ENCODE assay signal across 8 cellular contexts in the genomic region with DNA sequence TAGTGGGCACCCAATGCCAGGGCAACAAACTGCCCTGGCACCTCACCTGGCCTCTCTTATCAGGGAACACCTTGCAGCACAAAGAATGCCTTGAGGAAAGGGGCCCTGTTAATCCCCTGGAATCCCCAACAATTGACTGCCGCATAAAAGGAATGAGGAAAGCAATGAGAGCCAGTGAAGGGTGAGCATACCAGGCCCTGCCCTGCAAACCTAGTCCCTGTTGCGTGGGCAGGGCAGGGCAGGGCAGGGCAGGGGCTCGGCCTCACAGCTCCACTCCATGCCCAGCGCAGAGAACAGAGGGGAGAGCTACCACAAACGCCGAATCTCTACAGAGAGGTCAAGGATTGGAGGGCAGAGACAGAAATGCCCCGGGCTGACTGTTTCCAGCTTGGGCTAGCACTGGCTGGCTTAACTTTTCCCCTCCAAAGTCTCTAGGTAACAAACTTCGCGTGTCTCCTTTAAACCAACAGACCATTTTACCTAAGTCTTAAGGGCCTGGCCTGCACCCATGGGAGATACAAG. TPM values are rescaled to one million over a fixed set of nuclear protein-coding genes. Genes with fewer than 3 reads are reported as not detected.
DNase-seq lines count a peak whose midpoint lies in the region; ATAC-seq and TF ChIP-seq lines count a peak whose summit lies in the region.

No MANE protein-coding gene starts in this region.

- peak overlapping the region; percentile 98 for H3K9ac ChIP-seq in OCI-LY3 (ENCODE audit: low read length)
- H3K9ac ChIP-seq in mesendoderm (ENCODE audit: low read length), result peak overlapping the region; percentile 93

- no CpG with 5 or more reads among the region's 9 CpGs for WGBS in mesendoderm (ENCODE audit: extremely low coverage, insufficient coverage, low lambda C conversion rate)
- WGBS in urinary bladder, result 17% methylated on average over 9 of the region's 9 CpGs

- H3K27me3 ChIP-seq in OCI-LY3 (ENCODE audit: low read depth, low read length), result no peaks in the 10 kb centered on the region
- H3K27me3 ChIP-seq in mesendoderm (ENCODE audit: insufficient read depth, low read length, poor library complexity), result no peaks in the 10 kb centered on the region

- peaks cover 65% of the 10 kb centered on the region for H3K79me2 ChIP-seq in OCI-LY3 (ENCODE audit: low read length)
- peaks cover 23% of the 10 kb centered on the region for H3K79me2 ChIP-seq in mesendoderm (ENCODE audit: control insufficient read depth, insufficient read depth, low read length)

- TF ChIP-seq CTCF in OCI-LY3 (IDR thresholded peaks at IDR 0.05; ENCODE audit: low read depth, low read length), result no peak
- TF ChIP-seq CTCF in coronary artery (IDR thresholded peaks at IDR 0.05), result no peak

- H4K8ac ChIP-seq in mesendoderm (ENCODE audit: low read depth, low read length), result no peak overlapping the region

- peak overlapping the region; percentile 99 for H3K4me2 ChIP-seq in OCI-LY3 (ENCODE audit: low read length)
- peak overlapping the region; percentile 93 for H3K4me2 ChIP-seq in mesendoderm (ENCODE audit: low read length)

- H3K9me3 ChIP-seq in OCI-LY3 (ENCODE audit: insufficient read depth, low read length), result no peaks in the 10 kb centered on the region

- no peak overlapping the region for H2AFZ ChIP-seq in OCI-LY3 (ENCODE audit: low read depth, low read length)

- peak overlapping the region; percentile 100 for H3K4me3 ChIP-seq in OCI-LY3 (ENCODE audit: low read length)
- H3K4me3 ChIP-seq in coronary artery, result peak overlapping the region; percentile 100
- H3K4me3 ChIP-seq in mesendoderm (ENCODE audit: low read length), result peak overlapping the region; percentile 78
- H3K4me3 ChIP-seq in urinary bladder (ENCODE audit: low read depth, low read length), result peak overlapping the region; percentile 96

- H2BK120ac ChIP-seq in mesendoderm (ENCODE audit: low read depth, low read length), result no peak overlapping the region

- no peak overlapping the region for H3K23ac ChIP-seq in mesendoderm (ENCODE audit: low read length)

- H3K4me1 ChIP-seq in OCI-LY3 (ENCODE audit: low read length) (peaks cover 48% of the 10 kb centered on the region), mesendoderm (ENCODE audit: control insufficient read depth, low read depth, low read length) (peaks cover 10% of the 10 kb centered on the region), urinary bladder (ENCODE audit: insufficient read depth) (peaks cover 2% of the 10 kb centered on the region)

- no peak overlapping the region for H2BK5ac ChIP-seq in mesendoderm (ENCODE audit: low read length)

- in situ Hi-C loops in G401 (cut with HindIII; ENCODE audit: low sequenced_read_pairs), result no loop called here

- no peak overlapping the region for H2BK15ac ChIP-seq in mesendoderm (replicated peaks; ENCODE audit: low read depth)

- H3K18ac ChIP-seq in mesendoderm (ENCODE audit: low read length), result peak overlapping the region; percentile 95

- peaks cover 18% of the 10 kb centered on the region for H3K79me1 ChIP-seq in mesendoderm (ENCODE audit: low read length)

- H3K27ac ChIP-seq in OCI-LY3 (ENCODE audit: low read length) (peak overlapping the region; percentile 80), coronary artery (peak overlapping the region; percentile 99 to 100), mesendoderm (ENCODE audit: low read depth, low read length) (peak overlapping the region; percentile 52), urinary bladder (ENCODE audit: low read depth) (peak overlapping the region; percentile 100)

- peaks cover 48% of the 10 kb centered on the region for H4K20me1 ChIP-seq in OCI-LY3 (ENCODE audit: insufficient read depth, low read length)

- H3K4ac ChIP-seq in mesendoderm (ENCODE audit: low read depth, low read length), result peak overlapping the region; percentile 72

- no peak overlapping the region for H4K5ac ChIP-seq in mesendoderm (ENCODE audit: low read length)

- ATAC-seq in GM21526 (IDR thresholded peaks at IDR 0.05; ENCODE audit: low FRiP score, unreplicated experiment), result no peak

- DNase-seq in G401 (ENCODE audit: low spot score) (peak; percentile 50), coronary artery (ENCODE audit: low spot score) (no peak), mesendoderm (peak; percentile 82), COR-L47 (lab: John Stamatoyannopoulos, UW) (no peak), NCI-H345 (lab: John Stamatoyannopoulos, UW) (no peak)

- H3K36me3 ChIP-seq in OCI-LY3 (replicated peaks; ENCODE audit: low read depth, low read length) (peaks cover 2% of the 10 kb centered on the region), mesendoderm (ENCODE audit: control insufficient read depth, insufficient read depth, low read length) (no peaks in the 10 kb centered on the region), urinary bladder (ENCODE audit: insufficient read depth) (no peaks in the 10 kb centered on the region)

- peak overlapping the region; percentile 29 for H2AK5ac ChIP-seq in mesendoderm (ENCODE audit: low read length)

- peak overlapping the region; percentile 96 for H3K56ac ChIP-seq in mesendoderm (ENCODE audit: low read length)

RNA-seq across cellular contexts. Expression of gene ANXA11, which starts 1.1 kb away (rescaled TPM):
- 99.7 and 111 TPM in 2 replicates for total RNA-seq in G401 (2014; rRNA removed; shearing (Covaris generic))
- polyA plus RNA-seq in mesendoderm (2013, experiment 1 of 2), result 235 TPM
- 239 TPM for polyA plus RNA-seq in mesendoderm (2013, experiment 2 of 2)
- total RNA-seq in urinary bladder, result 41.8 TPM
- polyA plus RNA-seq in urinary bladder, result 114 TPM

Comparison
In these comparisons a context has a peak if more than half of its experiments do, and no peak if none do; other contexts are left out.
1. DNase-seq: peak in G401 (single experiment) and mesendoderm (single experiment); none in coronary artery (single experiment), COR-L47 (single experiment) and NCI-H345 (single experiment).
2. Peak in every context shown above with its lines, with median percentiles within 50 percentile points of each other: H3K27ac ChIP-seq and H3K4me3 ChIP-seq.